ENCODE assay signal across 8 cellular contexts in the genomic region with DNA sequence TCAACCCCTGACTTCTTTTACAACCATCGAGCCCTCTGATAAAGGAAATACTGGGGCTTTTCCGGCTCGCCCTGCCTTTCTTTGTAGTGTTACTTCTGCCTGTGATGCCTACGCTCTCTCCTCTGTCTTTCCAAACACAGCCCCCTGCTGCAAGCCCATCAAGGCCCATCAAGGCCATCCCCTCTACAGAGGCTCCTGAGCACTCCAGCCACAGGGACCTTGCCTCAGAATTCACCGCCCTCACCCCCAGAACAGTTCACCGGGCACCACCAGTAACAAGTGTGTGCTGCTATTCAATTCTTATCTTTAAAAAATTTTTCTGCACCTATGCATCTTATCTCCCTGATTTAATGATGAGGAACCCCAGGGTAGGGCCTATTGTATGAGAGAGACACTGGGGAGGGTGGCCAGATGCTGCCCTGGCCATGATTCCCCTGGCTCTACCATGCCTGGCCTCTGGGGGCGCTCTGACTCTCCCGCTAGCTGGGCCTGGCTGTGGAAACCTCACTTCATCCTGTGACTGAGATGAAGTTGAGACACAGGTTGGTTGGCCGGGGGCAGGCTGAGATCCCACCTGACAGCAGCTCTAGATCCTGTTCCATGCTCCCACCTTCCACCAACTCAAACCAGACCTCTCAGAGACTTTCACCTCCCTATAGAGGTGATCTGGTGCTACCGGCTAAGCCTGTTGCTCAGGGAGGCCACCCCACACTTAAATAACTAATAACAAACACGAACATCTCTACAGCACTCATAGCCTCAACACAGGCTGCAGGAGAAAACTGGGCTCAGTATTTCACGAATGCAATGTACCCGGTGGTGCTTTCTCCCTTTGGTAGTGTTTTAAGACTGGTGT. TPM values are rescaled to one million over a fixed set of nuclear protein-coding genes. Genes with fewer than 3 reads are reported as not detected.
DNase-seq lines count a peak whose midpoint lies in the region; ATAC-seq, FAIRE-seq and TF ChIP-seq lines count a peak whose summit lies in the region.

No MANE protein-coding gene starts in this region.

- H3K9ac ChIP-seq in keratinocyte (ENCODE audit: control insufficient read depth, extremely low read depth, insufficient read depth, low read length): no peak overlapping the region

- no peaks in the 10 kb centered on the region for H3K4me1 Mint-ChIP-seq in stimulated activated naive B cell treated with anti-CD40 and anti-IgM and Interleukin-4, amounts not matched to agents 10 μg/mL and 1 μg/mL and 100 μg/mL, for 72 hours

- no peak for FAIRE-seq in keratinocyte (lab: Jason Lieb, UNC)

- no peaks in the 10 kb centered on the region for H3K79me2 ChIP-seq in keratinocyte (ENCODE audit: control insufficient read depth, insufficient read depth, low read length)

- H3K27me3 Mint-ChIP-seq in stimulated activated naive B cell treated with anti-CD40 and anti-IgM and Interleukin-4, amounts not matched to agents 10 μg/mL and 1 μg/mL and 100 μg/mL, for 72 hours: peaks cover 45 to 54% of the 10 kb centered on the region in 2 donors

- H3K4me3 Mint-ChIP-seq in stimulated activated naive B cell treated with anti-CD40 and anti-IgM and Interleukin-4, amounts not matched to agents 10 μg/mL and 1 μg/mL and 100 μg/mL, for 72 hours: no peak overlapping the region

- no peak overlapping the region for H3K27ac Mint-ChIP-seq in stimulated activated naive B cell treated with anti-CD40 and anti-IgM and Interleukin-4, amounts not matched to agents 10 μg/mL and 1 μg/mL and 100 μg/mL, for 72 hours

- H3K27me3 ChIP-seq in keratinocyte (ENCODE audit: control insufficient read depth, extremely low read depth, insufficient read depth, low read length): peaks cover 9% of the 10 kb centered on the region

- H3K9me1 ChIP-seq in keratinocyte (ENCODE audit: control insufficient read depth, extremely low read depth, insufficient read depth, low read length): no peaks in the 10 kb centered on the region

- H3K27ac ChIP-seq in keratinocyte (ENCODE audit: control insufficient read depth, insufficient read depth, low read length): no peak overlapping the region

- dilution Hi-C loops in keratinocyte (cut with MboI; ENCODE audit: extremely low pct_ligation_motif_present, low sequenced_read_pairs): no loop called here

- no peaks in the 10 kb centered on the region for H3K9me3 Mint-ChIP-seq in stimulated activated naive B cell treated with anti-CD40 and anti-IgM and Interleukin-4, amounts not matched to agents 10 μg/mL and 1 μg/mL and 100 μg/mL, for 72 hours

- H3K4me3 ChIP-seq in AG10803 (ENCODE audit: low read length) (no peak overlapping the region), keratinocyte (ENCODE audit: control insufficient read depth in 2 of 3, extremely low read depth in 1 of 3, insufficient read depth in 2 of 3, low read depth in 1 of 3, low read length in 3 of 3) (no peak overlapping the region)

- no peak overlapping the region for H2AFZ ChIP-seq in keratinocyte (ENCODE audit: control insufficient read depth, low read length)

- no peaks in the 10 kb centered on the region for H4K20me1 ChIP-seq in keratinocyte (ENCODE audit: control insufficient read depth, extremely low read depth, insufficient read depth, low read length)

- H3K4me1 ChIP-seq in keratinocyte (ENCODE audit: control insufficient read depth, extremely low read depth, insufficient read depth, low read length): no peaks in the 10 kb centered on the region

- peak; percentile 65 for TF ChIP-seq CTCF in AG10803 (conservative IDR thresholded peaks at IDR 0.05; ENCODE audit: low read length)
- TF ChIP-seq CTCF in keratinocyte (optimal IDR thresholded peaks at IDR 0.05 in 1 of 3, IDR thresholded peaks at IDR 0.05 in 1 of 3, conservative IDR thresholded peaks at IDR 0.05 in 1 of 3; ENCODE audit: extremely low read depth in 1 of 3, insufficient read depth in 2 of 3, low read length in 3 of 3): peak; percentile 80 to 90 (median 87)

- no peaks in the 10 kb centered on the region for H3K36me3 ChIP-seq in keratinocyte (ENCODE audit: control insufficient read depth in 2 of 2, extremely low read depth in 1 of 2, insufficient read depth in 2 of 2, low read length in 2 of 2)

- ATAC-seq in GM19043 (IDR thresholded peaks at IDR 0.05; ENCODE audit: low read depth, unreplicated experiment): peak; percentile 66
- ATAC-seq in stimulated activated naive B cell treated with anti-CD40 and anti-IgM and Interleukin-4, amounts not matched to agents 10 μg/mL and 1 μg/mL and 100 μg/mL, for 72 hours (replicated peaks): peak; percentile 78 to 83

- H3K36me3 Mint-ChIP-seq in stimulated activated naive B cell treated with anti-CD40 and anti-IgM and Interleukin-4, amounts not matched to agents 10 μg/mL and 1 μg/mL and 100 μg/mL, for 72 hours: no peaks in the 10 kb centered on the region

- no peak overlapping the region for H3K4me2 ChIP-seq in keratinocyte (ENCODE audit: control insufficient read depth, extremely low read depth, insufficient read depth, low read depth, low read length)

- H3K9me3 ChIP-seq in keratinocyte (ENCODE audit: control insufficient read depth, low read depth, low read length): no peaks in the 10 kb centered on the region

- no peak for DNase-seq in AG10803 (ENCODE audit: low read depth)
- peak; percentile 19 for DNase-seq in NCI-H460 (ENCODE audit: extremely low read depth, low read depth)
- DNase-seq in activated naive CD4-positive, alpha-beta T cell treated with Interleukin-2 at 50 U/mL for 16 hours: peak; percentile 38
- no peak for DNase-seq in keratinocyte (ENCODE audit: low read depth, low spot score)
- no peak for DNase-seq in stimulated activated naive B cell treated with anti-CD40 and anti-IgM and Interleukin-4, amounts not matched to agents 10 μg/mL and 1 μg/mL and 100 μg/mL, for 72 hours
- DNase-seq in middle frontal gyrus (ENCODE audit: extremely low spot score, low spot score): no peak
- DNase-seq in NCI-H2227 (lab: John Stamatoyannopoulos, UW; ENCODE audit: unreplicated experiment): no peak

RNA-seq across cellular contexts. Expression of gene GLP1R, which starts 19.2 kb away (rescaled TPM):
- not detected in 2 replicates for total RNA-seq in NCI-H460 (2014; rRNA removed; shearing (Covaris generic))
- not detected in 2 replicates for polyA plus RNA-seq in NCI-H460 (2014; cell fraction: nucleus; rRNA removed)
- polyA plus RNA-seq in keratinocyte: not detected in 3 replicates
- not detected for polyA plus RNA-seq in keratinocyte (2011; ENCODE audit: low read depth)
- polyA plus RNA-seq in keratinocyte (2011; cell fraction: cytosol; rRNA removed): not detected in 2 replicates
- not detected in 2 replicates for polyA plus RNA-seq in keratinocyte (2011; cell fraction: nucleus; rRNA removed)
- polyA plus RNA-seq in keratinocyte (2012; ENCODE audit: low replicate concordance): not detected in 2 replicates
- polyA minus RNA-seq in keratinocyte: not detected in 3 replicates
- polyA minus RNA-seq in keratinocyte (2011; cell fraction: cytosol; rRNA and poly(A)+ RNA removed): not detected
- polyA minus RNA-seq in keratinocyte (2011; cell fraction: nucleus; rRNA and poly(A)+ RNA removed): not detected in 2 replicates

Comparison
In these comparisons a context has a peak if more than half of its experiments do, and no peak if none do; other contexts are left out.
1. DNase-seq: peak in NCI-H460 (single experiment) and activated naive CD4-positive, alpha-beta T cell treated with Interleukin-2 at 50 U/mL for 16 hours (single experiment); none in AG10803 (single experiment), keratinocyte (single experiment), stimulated activated naive B cell treated with anti-CD40 and anti-IgM and Interleukin-4, amounts not matched to agents 10 μg/mL and 1 μg/mL and 100 μg/mL, for 72 hours (single experiment), middle frontal gyrus (single experiment) and NCI-H2227 (single experiment).